Comparison of ENCODE assay signal across 1 cellular context in the genomic region with DNA sequence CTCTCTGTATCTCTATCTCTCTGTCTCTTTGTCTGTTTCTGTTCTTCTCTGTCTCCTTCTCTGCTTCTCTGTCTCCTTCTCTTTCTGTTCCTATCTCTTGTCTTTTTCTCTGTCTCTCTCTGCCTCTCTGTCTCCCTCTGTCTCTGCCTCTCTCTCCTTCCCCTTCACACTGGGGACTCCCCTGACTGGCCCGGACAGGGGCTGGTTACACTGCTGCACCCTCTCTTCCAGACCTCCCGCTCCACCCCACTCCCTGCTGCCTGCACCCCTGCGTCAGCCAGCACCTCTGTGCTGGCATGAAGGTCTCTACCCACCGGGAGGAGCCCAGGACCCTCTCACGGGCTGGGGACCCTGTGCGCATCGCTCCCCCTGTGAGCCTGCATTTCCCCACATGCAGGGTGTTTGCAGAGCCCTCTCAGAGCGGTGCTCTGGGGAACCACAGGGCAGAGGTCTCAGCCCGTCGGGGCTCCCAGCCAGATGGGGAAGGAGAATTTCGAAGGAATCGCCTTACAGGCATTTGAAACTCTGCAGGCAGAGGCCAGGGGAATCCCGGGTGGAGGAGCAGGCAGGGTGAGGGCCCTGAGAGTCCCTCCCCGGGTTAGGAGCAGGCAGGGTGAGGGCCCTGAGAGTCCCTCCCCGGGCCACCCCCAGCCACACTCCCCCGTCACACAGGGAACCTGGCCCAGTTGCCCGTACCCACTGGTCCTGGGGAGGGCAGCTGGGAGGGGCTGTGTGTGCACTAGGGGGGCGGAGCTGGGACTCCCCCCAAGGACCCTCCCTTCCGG.
TF ChIP-seq lines count a peak whose summit lies in the region.

No MANE protein-coding gene starts in this region.

TF ChIP-seq in GM12878, 131 proteins besides CTCF, POLR2A, EP300 and RAD21 (continued from another document):
- TF ChIP-seq, protein P1, sequence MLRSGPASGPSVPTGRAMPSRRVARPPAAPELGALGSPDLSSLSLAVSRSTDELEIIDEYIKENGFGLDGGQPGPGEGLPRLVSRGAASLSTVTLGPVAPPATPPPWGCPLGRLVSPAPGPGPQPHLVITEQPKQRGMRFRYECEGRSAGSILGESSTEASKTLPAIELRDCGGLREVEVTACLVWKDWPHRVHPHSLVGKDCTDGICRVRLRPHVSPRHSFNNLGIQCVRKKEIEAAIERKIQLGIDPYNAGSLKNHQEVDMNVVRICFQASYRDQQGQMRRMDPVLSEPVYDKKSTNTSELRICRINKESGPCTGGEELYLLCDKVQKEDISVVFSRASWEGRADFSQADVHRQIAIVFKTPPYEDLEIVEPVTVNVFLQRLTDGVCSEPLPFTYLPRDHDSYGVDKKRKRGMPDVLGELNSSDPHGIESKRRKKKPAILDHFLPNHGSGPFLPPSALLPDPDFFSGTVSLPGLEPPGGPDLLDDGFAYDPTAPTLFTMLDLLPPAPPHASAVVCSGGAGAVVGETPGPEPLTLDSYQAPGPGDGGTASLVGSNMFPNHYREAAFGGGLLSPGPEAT (IDR thresholded peaks at IDR 0.05; ENCODE audit: low read depth), result 0 out of 2 replicates have a peak, but pooled peaks have one; percentile 48
- peak; percentile 46; the same call in 1 of the 2 replicates for TF ChIP-seq RUNX3 (IDR thresholded peaks at IDR 0.05; ENCODE audit: low read length)
- peak; percentile 35 for TF ChIP-seq ATF7 (IDR thresholded peaks at IDR 0.05; ENCODE audit: low read depth)
- peak; percentile 5 for TF ChIP-seq SMAD1 (IDR thresholded peaks at IDR 0.05; ENCODE audit: low read depth, partially characterized antibody)
- TF ChIP-seq, protein P2, sequence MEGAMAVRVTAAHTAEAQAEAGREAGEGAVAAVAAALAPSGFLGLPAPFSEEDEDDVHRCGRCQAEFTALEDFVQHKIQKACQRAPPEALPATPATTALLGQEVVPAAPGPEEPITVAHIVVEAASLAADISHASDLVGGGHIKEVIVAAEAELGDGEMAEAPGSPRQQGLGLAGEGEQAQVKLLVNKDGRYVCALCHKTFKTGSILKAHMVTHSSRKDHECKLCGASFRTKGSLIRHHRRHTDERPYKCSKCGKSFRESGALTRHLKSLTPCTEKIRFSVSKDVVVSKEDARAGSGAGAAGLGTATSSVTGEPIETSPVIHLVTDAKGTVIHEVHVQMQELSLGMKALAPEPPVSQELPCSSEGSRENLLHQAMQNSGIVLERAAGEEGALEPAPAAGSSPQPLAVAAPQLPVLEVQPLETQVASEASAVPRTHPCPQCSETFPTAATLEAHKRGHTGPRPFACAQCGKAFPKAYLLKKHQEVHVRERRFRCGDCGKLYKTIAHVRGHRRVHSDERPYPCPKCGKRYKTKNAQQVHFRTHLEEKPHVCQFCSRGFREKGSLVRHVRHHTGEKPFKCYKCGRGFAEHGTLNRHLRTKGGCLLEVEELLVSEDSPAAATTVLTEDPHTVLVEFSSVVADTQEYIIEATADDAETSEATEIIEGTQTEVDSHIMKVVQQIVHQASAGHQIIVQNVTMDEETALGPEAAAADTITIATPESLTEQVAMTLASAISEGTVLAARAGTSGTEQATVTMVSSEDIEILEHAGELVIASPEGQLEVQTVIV (IDR thresholded peaks at IDR 0.05; ENCODE audit: borderline replicate concordance, partially characterized antibody), result peak; percentile 32
- TF ChIP-seq, protein P3, sequence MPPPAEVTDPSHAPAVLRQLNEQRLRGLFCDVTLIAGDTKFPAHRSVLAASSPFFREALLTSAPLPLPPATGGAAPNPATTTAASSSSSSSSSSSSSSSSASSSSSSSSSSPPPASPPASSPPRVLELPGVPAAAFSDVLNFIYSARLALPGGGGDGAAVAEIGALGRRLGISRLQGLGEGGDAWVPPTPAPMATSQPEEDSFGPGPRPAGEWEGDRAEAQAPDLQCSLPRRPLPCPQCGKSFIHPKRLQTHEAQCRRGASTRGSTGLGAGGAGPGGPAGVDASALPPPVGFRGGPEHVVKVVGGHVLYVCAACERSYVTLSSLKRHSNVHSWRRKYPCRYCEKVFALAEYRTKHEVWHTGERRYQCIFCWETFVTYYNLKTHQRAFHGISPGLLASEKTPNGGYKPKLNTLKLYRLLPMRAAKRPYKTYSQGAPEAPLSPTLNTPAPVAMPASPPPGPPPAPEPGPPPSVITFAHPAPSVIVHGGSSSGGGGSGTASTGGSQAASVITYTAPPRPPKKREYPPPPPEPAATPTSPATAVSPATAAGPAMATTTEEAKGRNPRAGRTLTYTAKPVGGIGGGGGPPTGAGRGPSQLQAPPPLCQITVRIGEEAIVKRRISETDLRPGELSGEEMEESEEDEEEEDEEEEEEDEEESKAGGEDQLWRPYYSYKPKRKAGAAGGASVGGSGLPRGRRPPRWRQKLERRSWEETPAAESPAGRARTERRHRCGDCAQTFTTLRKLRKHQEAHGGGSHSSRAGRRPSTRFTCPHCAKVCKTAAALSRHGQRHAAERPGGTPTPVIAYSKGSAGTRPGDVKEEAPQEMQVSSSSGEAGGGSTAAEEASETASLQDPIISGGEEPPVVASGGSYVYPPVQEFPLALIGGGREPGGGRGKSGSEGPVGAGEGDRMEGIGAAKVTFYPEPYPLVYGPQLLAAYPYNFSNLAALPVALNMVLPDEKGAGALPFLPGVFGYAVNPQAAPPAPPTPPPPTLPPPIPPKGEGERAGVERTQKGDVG (CRISPR knock-in tag; IDR thresholded peaks at IDR 0.05), result no peak
- peak in 1 of 2 experiments; percentile 26; a peak in 1 of 3 replicates for TF ChIP-seq EGR1 (IDR thresholded peaks at IDR 0.05; ENCODE audit: borderline replicate concordance in 1 of 2, low read depth in 2 of 2, low read length in 2 of 2)
- peak; percentile 88 for TF ChIP-seq EED (IDR thresholded peaks at IDR 0.05; ENCODE audit: low read depth)
- TF ChIP-seq JUND (IDR thresholded peaks at IDR 0.05; ENCODE audit: low read depth, low read length), result 0 out of 2 replicates have a peak, but pooled peaks have one; percentile 21
- peak; percentile 76 for TF ChIP-seq IKZF1 (conservative IDR thresholded peaks at IDR 0.05)
- TF ChIP-seq NBN (IDR thresholded peaks at IDR 0.05), result peak; percentile 80
- 0 out of 2 replicates have a peak, but pooled peaks have one; percentile 9 for TF ChIP-seq TBL1XR1 (IDR thresholded peaks at IDR 0.05; ENCODE audit: low read depth, low read length)
